Comparison of ENCODE assay signal across 21 cellular contexts in genomic region chr22:17871726-17872458, GRCh38.
DNase-seq lines count a peak whose midpoint lies in the region; ATAC-seq and TF ChIP-seq lines count a peak whose summit lies in the region.
"Had no signal": no experiment of that assay in that cellular context is flagged by ENCODE, and none has a peak within 500 bp of the region (broad histone marks: within the 10 kb centered on the region; RNA-seq: fewer than 3 reads in every experiment).

No MANE protein-coding gene starts in this region.

- H3K27ac ChIP-seq in foreskin keratinocyte: peak overlapping the region; percentile 51
- H3K27ac ChIP-seq in layer of hippocampus (ENCODE audit: low read depth, low read length): peak overlapping the region; percentile 56
- peak overlapping the region; percentile 67 for H3K27ac ChIP-seq in smooth muscle cell (ENCODE audit: low read depth)
- H3K27ac ChIP-seq: HL-60, thyroid gland had no signal

- H3K4me1 Mint-ChIP-seq in osteocyte (ENCODE audit: unreplicated experiment): peaks cover 2% of the 10 kb centered on the region

- H3K27me3 Mint-ChIP-seq in osteocyte (ENCODE audit: unreplicated experiment): no peaks in the 10 kb centered on the region
- H3K27me3 Mint-ChIP-seq: CD4-positive, alpha-beta memory T cell had no signal

- H3F3A ChIP-seq in smooth muscle cell (ENCODE audit: low read depth): no peaks in the 10 kb centered on the region

- no peak overlapping the region for H3K4me2 ChIP-seq in smooth muscle cell

- no peak overlapping the region for H2AFZ ChIP-seq in smooth muscle cell (ENCODE audit: low read depth)

- H3K4me1 ChIP-seq in foreskin keratinocyte (peaks cover 3% of the 10 kb centered on the region), smooth muscle cell (ENCODE audit: low read depth) (no peaks in the 10 kb centered on the region)

- H3K27me3 ChIP-seq in foreskin keratinocyte (no peaks in the 10 kb centered on the region), layer of hippocampus (ENCODE audit: control insufficient read depth, insufficient read depth, low read length) (no peaks in the 10 kb centered on the region), smooth muscle cell (ENCODE audit: low read depth) (no peaks in the 10 kb centered on the region)
- H3K27me3 ChIP-seq: thyroid gland had no signal

- no peak overlapping the region for H3K9ac ChIP-seq in smooth muscle cell (ENCODE audit: low read depth)

- H3K4me3 Mint-ChIP-seq in osteocyte (ENCODE audit: unreplicated experiment): no peak overlapping the region
- H3K4me3 Mint-ChIP-seq: CD4-positive, alpha-beta memory T cell; nephron progenitor cell had no signal

- no peaks in the 10 kb centered on the region for H3K79me2 ChIP-seq in smooth muscle cell (ENCODE audit: low read depth)

- peaks cover 21% of the 10 kb centered on the region for H3K36me3 Mint-ChIP-seq in osteocyte (ENCODE audit: unreplicated experiment)

- H3K4me3 ChIP-seq in smooth muscle cell: no peak overlapping the region
- H3K4me3 ChIP-seq: thyroid gland had no signal

- H3K9me3 ChIP-seq in smooth muscle cell (replicated peaks; ENCODE audit: low read depth): no peaks in the 10 kb centered on the region
- H3K9me3 ChIP-seq: thyroid gland had no signal

- no peaks in the 10 kb centered on the region for H3K9me3 Mint-ChIP-seq in osteocyte (ENCODE audit: unreplicated experiment)
- H3K9me3 Mint-ChIP-seq: nephron progenitor cell had no signal

- DNase-seq in anterior cingulate cortex (lab: John Stamatoyannopoulos, UW) (peak in 55 of 58 donors; percentile 32 to 89 (median 74)), foreskin keratinocyte (no peak), smooth muscle cell (lab: John Stamatoyannopoulos, UW; ENCODE audit: unreplicated experiment) (no peak), NCI-H2171 (lab: John Stamatoyannopoulos, UW) (no peak), HK-2 (ENCODE audit: unreplicated experiment) (no peak), osteocyte (ENCODE audit: extremely low spot score, unreplicated experiment) (no peak), H4 (ENCODE audit: low spot score) (no peak)
- DNase-seq: activated CD8-positive, alpha-beta memory T cell treated with anti-CD3 and anti-CD28 coated beads, Interleukin-2, amount 50 U/mL, for 4 hours; activated effector memory CD4-positive, alpha-beta T cell treated with Interleukin-2 at 50 U/mL for 16 hours; CD4-positive, alpha-beta memory T cell; central memory CD4-positive, alpha-beta T cell; effector CD8-positive, alpha-beta T cell; kidney; NCI-H1694; nephron progenitor cell; retina; stimulated activated CD4-positive, alpha-beta T cell treated with anti-CD3 and anti-CD28 coated beads, Interleukin-15, amount 100 ng/mL, for 24 hours; thyroid gland had no signal

- 98% methylated on average over 32 of the region's 32 CpGs for whole genome bisulfite sequencing in smooth muscle cell (ENCODE audit: low lambda C conversion rate)

- H3K36me3 ChIP-seq in smooth muscle cell (ENCODE audit: low read depth): no peaks in the 10 kb centered on the region

- TF ChIP-seq CTCF in foreskin keratinocyte (conservative IDR thresholded peaks at IDR 0.05): peak; percentile 12
- no peak for TF ChIP-seq CTCF in smooth muscle cell (IDR thresholded peaks at IDR 0.05; ENCODE audit: borderline replicate concordance, insufficient read depth, poor library complexity, severe bottlenecking)
- no peak for TF ChIP-seq CTCF in osteocyte (IDR thresholded peaks at IDR 0.05)

- peak; percentile 45 for ATAC-seq in foreskin keratinocyte
- ATAC-seq: HCT116 had no signal

- H4K20me1 ChIP-seq in smooth muscle cell (ENCODE audit: low read depth): peaks cover 4% of the 10 kb centered on the region

- no peak overlapping the region for H3K27ac Mint-ChIP-seq in osteocyte (ENCODE audit: unreplicated experiment)
- H3K27ac Mint-ChIP-seq: nephron progenitor cell had no signal

Comparison
In these comparisons a context has a peak if more than half of its experiments do, and no peak if none do; other contexts are left out.
1. DNase-seq: peak in anterior cingulate cortex (55 of 58); none in foreskin keratinocyte (0 of 2), smooth muscle cell (single experiment), NCI-H2171 (single experiment), HK-2 (single experiment), osteocyte (single experiment) and H4 (single experiment).
2. Peak in every context shown above with its lines, with median percentiles within 50 percentile points of each other: H3K27ac ChIP-seq.